Comparison of ENCODE assay signal across 9 cellular contexts in genomic region chr12:56224954-56225353, GRCh38. TPM values are rescaled to one million over a fixed set of nuclear protein-coding genes. Genes with fewer than 3 reads are reported as not detected.
A peak's percentile ranks its signal among the peaks of the same experiment; 100 is the strongest.
DNase-seq lines count a peak whose midpoint lies in the region; ATAC-seq and TF ChIP-seq lines count a peak whose summit lies in the region.
"Had no signal": no experiment of that assay in that cellular context is flagged by ENCODE, and none has a peak within 500 bp of the region (broad histone marks: within the 10 kb centered on the region; RNA-seq: fewer than 3 reads in every experiment).

No MANE protein-coding gene starts in this region.

- H3K36me3 Mint-ChIP-seq in Calu3 (ENCODE audit: insufficient read depth, unreplicated experiment) = peaks cover 51% of the 10 kb centered on the region
- H3K36me3 Mint-ChIP-seq in endodermal cell (ENCODE audit: low read depth) = peaks cover 5% of the 10 kb centered on the region
- H3K36me3 Mint-ChIP-seq in osteocyte (ENCODE audit: unreplicated experiment) = peaks cover 4% of the 10 kb centered on the region

- intact Hi-C loops in Calu3 (cut with micrococcal nuclease; ENCODE audit: unreplicated experiment) (loop anchor here (1.0 kb wide), 1 partner anchor 106 kb away; no protein-coding TSS in a partner anchor), PC-3 (cut with micrococcal nuclease) (loop anchor here (1.0 to 5.0 kb wide), 5 partner anchors 19 to 106 kb away; partner anchors contain the start of gene COQ10A)

- peak overlapping the region; percentile 97 for H3K4me2 ChIP-seq in PC-3 (ENCODE audit: low read length)

- ATAC-seq in PC-3 = no peak
- no peak for ATAC-seq in GM18870 (IDR thresholded peaks at IDR 0.05; ENCODE audit: unreplicated experiment)
- no peak for ATAC-seq in GM18520 (IDR thresholded peaks at IDR 0.05; ENCODE audit: unreplicated experiment)

- POLR2A ChIA-PET in PC-3 (lab: Charles Lee; ENCODE audit: unreplicated experiment) = no interaction called here

- H3K4me3 ChIP-seq in PC-3 (ENCODE audit: low read length) (peak overlapping the region; percentile 88), endodermal cell (ENCODE audit: low read length) (peak overlapping the region; percentile 88)

- no TSS peak for BruUV-seq in Calu3 (replicated peaks; lab: Mats Ljungman, UMichigan)
- no TSS peak for BruUV-seq in PC-3 (replicated peaks; lab: Mats Ljungman, UMichigan)

- CTCF ChIA-PET in Calu3 (lab: Charles Lee) (interaction anchor here (0.7 kb wide), 1 partner anchor 297 kb away, joined by 3 read pairs; the partner anchor contains the start of gene RBMS2), PC-3 (lab: Charles Lee) (no interaction called here)

- H3K79me2 ChIP-seq in PC-3 (ENCODE audit: low read length) = peaks cover 30% of the 10 kb centered on the region

- H3K4me1 ChIP-seq in PC-3 (ENCODE audit: insufficient read depth, low read length) (peaks cover 22% of the 10 kb centered on the region), endodermal cell (ENCODE audit: control insufficient read depth, insufficient read depth, low read length) (peaks cover 5% of the 10 kb centered on the region)

- peak overlapping the region; percentile 73 for H3K27ac Mint-ChIP-seq in Calu3 (ENCODE audit: unreplicated experiment)
- H3K27ac Mint-ChIP-seq in endodermal cell = no peak overlapping the region
- peak overlapping the region; percentile 63 for H3K27ac Mint-ChIP-seq in osteocyte (ENCODE audit: unreplicated experiment)

- no peaks in the 10 kb centered on the region for H3K27me3 Mint-ChIP-seq in Calu3 (ENCODE audit: unreplicated experiment)
- no peaks in the 10 kb centered on the region for H3K27me3 Mint-ChIP-seq in endodermal cell (ENCODE audit: insufficient read depth)
- no peaks in the 10 kb centered on the region for H3K27me3 Mint-ChIP-seq in osteocyte (ENCODE audit: unreplicated experiment)

- H3K27me3 ChIP-seq in PC-3 (ENCODE audit: low read length) (no peaks in the 10 kb centered on the region), endodermal cell (ENCODE audit: control insufficient read depth, insufficient read depth, low read length, poor library complexity, severe bottlenecking) (no peaks in the 10 kb centered on the region)

- H3K9ac ChIP-seq in PC-3 (ENCODE audit: low read length) (peak overlapping the region; percentile 86), endodermal cell (ENCODE audit: extremely low read depth, low read length, poor library complexity, severe bottlenecking) (no peak overlapping the region)

- DNase-seq in Calu3 = no peak
- no peak for DNase-seq in PC-3
- peak; percentile 59 for DNase-seq in endodermal cell
- no peak for DNase-seq in osteocyte (ENCODE audit: extremely low spot score, unreplicated experiment)
- DNase-seq in OCI-M2 (lab: John Stamatoyannopoulos, UW; ENCODE audit: unreplicated experiment) = no peak
- DNase-seq in H4 (ENCODE audit: low spot score) = no peak
- DNase-seq: T1000 had no signal

- TF ChIP-seq CTCF in Calu3 (IDR thresholded peaks at IDR 0.05; ENCODE audit: unreplicated experiment) (no peak), PC-3 (conservative IDR thresholded peaks at IDR 0.05; ENCODE audit: low read depth, low read length) (no peak), endodermal cell (conservative IDR thresholded peaks at IDR 0.05) (no peak), osteocyte (IDR thresholded peaks at IDR 0.05) (no peak)

- 91 to 99% methylated on average over 8 to 10 of the region's 11 CpGs for WGBS in endodermal cell (ENCODE audit: insufficient coverage in 1 of 2, insufficient read length in 1 of 2), 2 experiments

- H3K36me3 ChIP-seq in PC-3 (ENCODE audit: low read depth, low read length) = no peaks in the 10 kb centered on the region
- H3K36me3 ChIP-seq in endodermal cell (ENCODE audit: control insufficient read depth, insufficient read depth, low read length) = peaks cover 3% of the 10 kb centered on the region

- H3K9me3 ChIP-seq in PC-3 (ENCODE audit: low read length) (no peaks in the 10 kb centered on the region), endodermal cell (ENCODE audit: control insufficient read depth, low read length) (no peaks in the 10 kb centered on the region)

- H3K27ac ChIP-seq in PC-3 (ENCODE audit: low read length) = no peak overlapping the region
- H3K27ac ChIP-seq in endodermal cell (ENCODE audit: low read depth, low read length) = no peak overlapping the region

- H3F3A ChIP-seq in PC-3 (ENCODE audit: low read length, unreplicated experiment) = no peaks in the 10 kb centered on the region

- H3K9me3 Mint-ChIP-seq in Calu3 (ENCODE audit: low read depth, unreplicated experiment) (no peaks in the 10 kb centered on the region), endodermal cell (no peaks in the 10 kb centered on the region), osteocyte (ENCODE audit: unreplicated experiment) (no peaks in the 10 kb centered on the region)

- peaks cover 18% of the 10 kb centered on the region for H3K4me1 Mint-ChIP-seq in Calu3 (ENCODE audit: low read depth, unreplicated experiment)
- H3K4me1 Mint-ChIP-seq in endodermal cell = peaks cover 26% of the 10 kb centered on the region
- H3K4me1 Mint-ChIP-seq in osteocyte (ENCODE audit: unreplicated experiment) = peaks cover 35% of the 10 kb centered on the region

- H2AFZ ChIP-seq in PC-3 (ENCODE audit: low read length) = peak overlapping the region; percentile 94; the same call in 1 of the 2 replicates

- H3K4me3 Mint-ChIP-seq in Calu3 (ENCODE audit: low read depth, unreplicated experiment) (peak overlapping the region; percentile 78), endodermal cell (peak overlapping the region; percentile 99), osteocyte (ENCODE audit: unreplicated experiment) (peak overlapping the region; percentile 83)

- H3K9me2 ChIP-seq in PC-3 (replicated peaks; ENCODE audit: low read length) = no peaks in the 10 kb centered on the region

- no peaks in the 10 kb centered on the region for H4K20me1 ChIP-seq in PC-3 (ENCODE audit: low read length)

RNA-seq across cellular contexts. Expression of gene NABP2, which starts 0.8 kb away (rescaled TPM):
- 55.5 and 63.3 TPM in 2 replicates for total RNA-seq in Calu3 (2022)
- total RNA-seq in PC-3 (2014; rRNA removed) = 91.6 and 98.6 TPM in 2 replicates
- total RNA-seq in endodermal cell = 10 to 100 TPM; 27.0 to 35.1 TPM
- 43.7 TPM for polyA plus RNA-seq in endodermal cell (2013, experiment 1 of 2)
- polyA plus RNA-seq in endodermal cell (2013, experiment 2 of 2) = 41.2 TPM
- total RNA-seq in osteocyte = 42.1 and 45.3 TPM in 2 replicates
- 65.8 and 87.5 TPM in 2 replicates for total RNA-seq in H4 (2014; rRNA removed; shearing (Covaris generic))

RNA-seq across cellular contexts. Expression of gene RNF41, which starts 3.2 kb away (rescaled TPM):
- total RNA-seq in Calu3 (2022) (42.6 and 43.9 TPM in 2 replicates), PC-3 (2014; rRNA removed) (43.9 and 52.1 TPM in 2 replicates), endodermal cell (10 to 100 TPM; 45.8 to 48.9 TPM), osteocyte (71.2 and 77.8 TPM in 2 replicates)
- polyA plus RNA-seq in endodermal cell (2013, experiment 1 of 2) = 41.5 TPM
- 40.9 TPM for polyA plus RNA-seq in endodermal cell (2013, experiment 2 of 2)
- total RNA-seq in H4 (2014; rRNA removed; shearing (Covaris generic)) = 55.1 and 62.8 TPM in 2 replicates

RNA-seq across cellular contexts. Expression of gene SLC39A5, which starts 4.9 kb away (rescaled TPM):
- total RNA-seq in Calu3 (2022) (0.98 TPM in 1 of 2 replicates, not detected in the other), PC-3 (2014; rRNA removed) (0.18 TPM in 1 of 2 replicates, not detected in the other), endodermal cell (1 to 10 TPM; 2.5 to 3.2 TPM), osteocyte (0.81 TPM in 1 of 2 replicates, not detected in the other)
- polyA plus RNA-seq in endodermal cell (2013, experiment 1 of 2) = 3.1 TPM
- polyA plus RNA-seq in endodermal cell (2013, experiment 2 of 2) = 1.6 TPM
- not detected in 2 replicates for total RNA-seq in H4 (2014; rRNA removed; shearing (Covaris generic))

RNA-seq across cellular contexts. Expression of gene ANKRD52, which starts 33.2 kb away (rescaled TPM):
- 45.3 and 50.6 TPM in 2 replicates for total RNA-seq in Calu3 (2022)
- 19.1 and 26.7 TPM in 2 replicates for total RNA-seq in PC-3 (2014; rRNA removed)
- 10 to 100 TPM; 39.3 to 54.9 TPM for total RNA-seq in endodermal cell
- 22.7 TPM for polyA plus RNA-seq in endodermal cell (2013, experiment 1 of 2)
- 20.4 TPM for polyA plus RNA-seq in endodermal cell (2013, experiment 2 of 2)
- total RNA-seq in osteocyte = 67.7 and 75.4 TPM in 2 replicates
- total RNA-seq in H4 (2014; rRNA removed; shearing (Covaris generic)) = 13.4 and 15.4 TPM in 2 replicates

RNA-seq across cellular contexts. Expression of gene SMARCC2, which starts 35.7 kb away (rescaled TPM):
- total RNA-seq in Calu3 (2022) = 143 and 150 TPM in 2 replicates
- 38.4 and 39.4 TPM in 2 replicates for total RNA-seq in PC-3 (2014; rRNA removed)
- total RNA-seq in endodermal cell = 100 to 1,000 TPM; 127 to 129 TPM
- polyA plus RNA-seq in endodermal cell (2013, experiment 1 of 2) = 114 TPM
- 107 TPM for polyA plus RNA-seq in endodermal cell (2013, experiment 2 of 2)
- 122 and 128 TPM in 2 replicates for total RNA-seq in osteocyte
- 19.6 and 22.9 TPM in 2 replicates for total RNA-seq in H4 (2014; rRNA removed; shearing (Covaris generic))
